ENCODE assay signal across 8 cellular contexts in the genomic region with DNA sequence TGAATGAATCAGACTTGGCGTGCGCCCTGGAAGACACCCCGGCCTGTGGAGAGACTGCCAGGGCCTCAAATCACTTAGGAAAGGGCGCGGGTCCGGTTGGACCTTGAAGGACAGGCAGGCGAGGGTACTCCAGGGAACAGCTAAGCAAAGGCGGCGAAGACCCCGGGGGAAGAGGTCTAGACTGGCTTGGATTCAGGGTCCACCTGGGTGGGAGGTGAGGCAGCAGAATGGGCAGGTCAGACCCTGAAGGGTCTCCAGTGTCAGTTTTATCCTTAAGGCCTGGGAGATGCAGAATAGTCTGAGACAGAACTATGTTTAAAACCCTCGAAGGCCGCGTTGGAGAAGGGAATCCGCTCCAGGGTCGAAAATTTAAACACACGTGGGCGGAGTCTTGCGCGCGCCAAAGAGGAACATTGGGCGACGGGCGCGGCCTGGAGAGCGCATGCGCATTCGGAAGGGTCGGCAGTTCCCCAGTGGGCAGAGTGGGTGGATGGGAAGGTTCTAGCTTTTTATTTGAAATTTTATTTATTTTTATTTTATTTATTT. TPM values are rescaled to one million over a fixed set of nuclear protein-coding genes. Genes with fewer than 3 reads are reported as not detected.
DNase-seq lines count a peak whose midpoint lies in the region; ATAC-seq and TF ChIP-seq lines count a peak whose summit lies in the region.

No MANE protein-coding gene starts in this region.

- H3K4me1 ChIP-seq in psoas muscle, result peaks cover 20% of the 10 kb centered on the region
- peaks cover 40% of the 10 kb centered on the region for H3K4me1 ChIP-seq in vagina

- H3K27ac ChIP-seq in psoas muscle (peak overlapping the region; percentile 99), vagina (peak overlapping the region; percentile 99)

- peaks cover 0 to 19% of the 10 kb centered on the region in 2 donors for H3K36me3 ChIP-seq in psoas muscle (ENCODE audit: insufficient read depth in 1 of 2, low read depth in 1 of 2)
- peaks cover 0 to 4% of the 10 kb centered on the region in 2 donors for H3K36me3 ChIP-seq in vagina

- no peaks in the 10 kb centered on the region for H3K27me3 ChIP-seq in psoas muscle (ENCODE audit: insufficient read depth in 3 of 3, low read length in 2 of 3)
- no peaks in the 10 kb centered on the region for H3K27me3 ChIP-seq in vagina

- no peaks in the 10 kb centered on the region for H3K9me3 ChIP-seq in psoas muscle
- no peaks in the 10 kb centered on the region for H3K9me3 ChIP-seq in vagina

- intact Hi-C loops in left ventricle myocardium superior (cut with micrococcal nuclease) (no loop called here), psoas muscle (cut with DNase I) (no loop called here), vagina (cut with DNase I) (no loop called here)

- ATAC-seq in GM19455 (IDR thresholded peaks at IDR 0.05; ENCODE audit: unreplicated experiment), result peak; percentile 16
- ATAC-seq in left ventricle myocardium superior, result peak; percentile 74
- peak; percentile 60 to 82 (median 66) for ATAC-seq in psoas muscle

- 1 to 3% (median 2%) methylated on average over 28 of the region's 28 CpGs for WGBS in psoas muscle, 3 donors

- TF ChIP-seq CTCF in psoas muscle (IDR thresholded peaks at IDR 0.05) (no peak), vagina (IDR thresholded peaks at IDR 0.05) (no peak)

- peak; percentile 73 for DNase-seq in AG08395 (ENCODE audit: low spot score)
- DNase-seq in NCI-H1436 (lab: John Stamatoyannopoulos, UW), result peak; percentile 89
- DNase-seq in T-helper 1 cell, result peak; percentile 66 to 86 (median 75)
- peak in 53 of 56 donors; percentile 10 to 83 (median 58) for DNase-seq in amygdala (lab: John Stamatoyannopoulos, UW)
- peak; percentile 89 for DNase-seq in left ventricle myocardium superior
- peak; percentile 84 to 92 for DNase-seq in psoas muscle
- DNase-seq in vagina (ENCODE audit: extremely low spot score in 2 of 2), result peak in 1 of 2 donors; percentile 95

- H3K4me3 ChIP-seq in psoas muscle (peak overlapping the region; percentile 83), vagina (peak overlapping the region; percentile 69 to 71)

- no peak for TF ChIP-seq POLR2A in vagina (IDR thresholded peaks at IDR 0.05)

RNA-seq across cellular contexts. Expression of a gene that starts 0.6 kb away (rescaled TPM):
- total RNA-seq in left ventricle myocardium superior, result 17.9 TPM
- 10 to 100 TPM; 11.6 to 27.1 (median 15.1) TPM for total RNA-seq in psoas muscle
- polyA plus RNA-seq in psoas muscle, result 10 to 100 TPM; 10.1 to 29.1 (median 13.7) TPM
- 56.5 TPM for total RNA-seq in vagina

RNA-seq across cellular contexts. Expression of a gene that starts 25.4 kb away (rescaled TPM):
- total RNA-seq in left ventricle myocardium superior, result 0.50 TPM
- total RNA-seq in psoas muscle, result under 1 TPM; 0.26 to 0.89 (median 0.40) TPM
- polyA plus RNA-seq in psoas muscle, result under 1 TPM; 0.09 to 0.43 (median 0.21) TPM
- total RNA-seq in vagina, result 16.2 TPM

RNA-seq across cellular contexts. Expression of a gene that starts 39.5 kb away (rescaled TPM):
- total RNA-seq in left ventricle myocardium superior (not detected), psoas muscle (not detected), vagina (not detected)
- polyA plus RNA-seq in psoas muscle, result not detected

RNA-seq across cellular contexts. Expression of a gene that starts 46.9 kb away (rescaled TPM):
- total RNA-seq in left ventricle myocardium superior (0.89 TPM), psoas muscle (under 1 TPM; 0.23 to 0.79 (median 0.58) TPM), vagina (3.7 TPM)
- under 1 TPM; 0.22 to 0.27 (median 0.26) TPM for polyA plus RNA-seq in psoas muscle

Comparison
In these comparisons a context has a peak if more than half of its experiments do, and no peak if none do; other contexts are left out.
1. ATAC-seq: peak in every context shown above with its lines; median percentile 74 in left ventricle myocardium superior; 66 in psoas muscle; 16 in GM19455.